17 cellular contexts compared by ENCODE assay signal in genomic region chrX:12383196-12383595, GRCh38.
DNase-seq lines count a peak whose midpoint lies in the region; ATAC-seq, FAIRE-seq and TF ChIP-seq lines count a peak whose summit lies in the region.
"Had no signal": no experiment of that assay in that cellular context is flagged by ENCODE, and none has a peak within 500 bp of the region (broad histone marks: within the 10 kb centered on the region; RNA-seq: fewer than 3 reads in every experiment).

No MANE protein-coding gene starts in this region.

- H3K27me3 ChIP-seq in GM12878 (replicated peaks in 1 of 2; ENCODE audit: control insufficient read depth in 2 of 2, insufficient read depth in 2 of 2, low read length in 1 of 2), result peaks cover 0 to 2% of the 10 kb centered on the region in 2 experiments; a peak in 1 of 4 replicates
- no peaks in the 10 kb centered on the region for H3K27me3 ChIP-seq in mesendoderm (ENCODE audit: insufficient read depth, low read length, poor library complexity)
- H3K27me3 ChIP-seq in Karpas-422 (ENCODE audit: low read length), result no peaks in the 10 kb centered on the region
- H3K27me3 ChIP-seq: body of pancreas, neutrophil had no signal

- H3K23ac ChIP-seq in mesendoderm (ENCODE audit: low read length), result no peak overlapping the region

- H3K27ac ChIP-seq in GM12878 (ENCODE audit: control insufficient read depth, insufficient read depth) (no peak overlapping the region), mesendoderm (ENCODE audit: low read depth, low read length) (no peak overlapping the region), Karpas-422 (ENCODE audit: low read length) (no peak overlapping the region)
- H3K27ac ChIP-seq: body of pancreas, GM23248, neutrophil had no signal

- H3K79me1 ChIP-seq in mesendoderm (ENCODE audit: low read length), result no peaks in the 10 kb centered on the region

- no peak for TF ChIP-seq POLR2A in GM12878 (IDR thresholded peaks at IDR 0.05; ENCODE audit: low read depth, low read length)

- H3K9me2 ChIP-seq in Karpas-422 (replicated peaks; ENCODE audit: insufficient read depth, low read length), result no peaks in the 10 kb centered on the region

- H3K4me3 ChIP-seq in HFF-Myc (replicated peaks; ENCODE audit: low read depth, low read length) (no peak overlapping the region), GM12878 (no peak overlapping the region), mesendoderm (ENCODE audit: low read length) (no peak overlapping the region), Karpas-422 (ENCODE audit: low read length) (no peak overlapping the region)
- H3K4me3 ChIP-seq: body of pancreas, GM23248 had no signal

- no peak overlapping the region for H3K18ac ChIP-seq in mesendoderm (ENCODE audit: low read length)

- no peaks in the 10 kb centered on the region for H3K79me2 ChIP-seq in GM12878 (ENCODE audit: control insufficient read depth, insufficient read depth, low read length)
- H3K79me2 ChIP-seq in mesendoderm (ENCODE audit: control insufficient read depth, insufficient read depth, low read length), result no peaks in the 10 kb centered on the region
- no peaks in the 10 kb centered on the region for H3K79me2 ChIP-seq in Karpas-422 (ENCODE audit: low read length)

- no peak overlapping the region for H3K4me2 ChIP-seq in GM12878 (ENCODE audit: control insufficient read depth, insufficient read depth)
- H3K4me2 ChIP-seq in mesendoderm (ENCODE audit: low read length), result no peak overlapping the region
- no peak overlapping the region for H3K4me2 ChIP-seq in Karpas-422 (ENCODE audit: low read depth, low read length, poor library complexity, severe bottlenecking)

- 45% methylated on average over 2 of the region's 2 CpGs for WGBS in GM12878 (ENCODE audit: insufficient coverage, insufficient replicate concordance, low lambda C conversion rate, missing lambda C conversion rate)
- no CpG with 5 or more reads among the region's 2 CpGs for WGBS in mesendoderm (ENCODE audit: extremely low coverage, insufficient coverage, low lambda C conversion rate)

- no peak overlapping the region for H3K4ac ChIP-seq in mesendoderm (ENCODE audit: low read depth, low read length)

- in situ Hi-C loops in GM12878 (cut with MboI), result no loop called here

- no peaks in the 10 kb centered on the region for H3K9me3 ChIP-seq in GM12878 (replicated peaks; ENCODE audit: control insufficient read depth, insufficient read depth, low read length)
- no peaks in the 10 kb centered on the region for H3K9me3 ChIP-seq in Karpas-422 (ENCODE audit: low read length)
- H3K9me3 ChIP-seq: body of pancreas, neutrophil had no signal

- H4K20me1 ChIP-seq in GM12878 (ENCODE audit: control insufficient read depth, insufficient read depth) (no peaks in the 10 kb centered on the region), Karpas-422 (ENCODE audit: insufficient read depth, low read depth, low read length) (no peaks in the 10 kb centered on the region)

- SMC1A ChIA-PET in GM12878 (lab: Charles Lee; ENCODE audit: uncharacterized antibody, unreplicated experiment), result no interaction called here

- H2BK15ac ChIP-seq in mesendoderm (replicated peaks; ENCODE audit: low read depth), result no peak overlapping the region

- H3K56ac ChIP-seq in mesendoderm (ENCODE audit: low read length), result no peak overlapping the region

- no peak overlapping the region for H4K8ac ChIP-seq in mesendoderm (ENCODE audit: low read depth, low read length)

- CTCF ChIA-PET in GM12878 (lab: Yijun Ruan, JAX), result no interaction called here

- POLR2A ChIA-PET in GM12878 (lab: Charles Lee), result no interaction called here

- H3K9ac ChIP-seq in GM12878 (ENCODE audit: control insufficient read depth, insufficient read depth, low read length) (no peak overlapping the region), mesendoderm (ENCODE audit: low read length) (no peak overlapping the region), Karpas-422 (ENCODE audit: low read length) (no peak overlapping the region)
- H3K9ac ChIP-seq: GM23248 had no signal

- BruUV-seq in GM12878 (replicated peaks; lab: Mats Ljungman, UMichigan), result no TSS peak

- RAD21 ChIA-PET in GM12878 (lab: Charles Lee; ENCODE audit: unreplicated experiment), result no interaction called here

- no peak overlapping the region for H2BK5ac ChIP-seq in mesendoderm (ENCODE audit: low read length)

- no peak for TF ChIP-seq RAD21 in GM12878 (IDR thresholded peaks at IDR 0.05; ENCODE audit: insufficient read depth, low read depth, low read length)

- intact Hi-C loops in GM12878 (cut with micrococcal nuclease; ENCODE audit: unreplicated experiment), result no loop called here

- no peak overlapping the region for H2AK5ac ChIP-seq in mesendoderm (ENCODE audit: low read length)

- H4K5ac ChIP-seq in mesendoderm (ENCODE audit: low read length), result no peak overlapping the region

- no peak overlapping the region for H2BK120ac ChIP-seq in mesendoderm (ENCODE audit: low read depth, low read length)

- TF ChIP-seq CTCF in HFF-Myc (IDR thresholded peaks at IDR 0.05; ENCODE audit: low read depth, low read length, missing control alignments) (peak; percentile 16), GM12878 (IDR thresholded peaks at IDR 0.05 in 2 of 3, conservative IDR thresholded peaks at IDR 0.05 in 1 of 3; ENCODE audit: control insufficient read depth in 2 of 3, extremely low read depth in 1 of 3, insufficient read depth in 1 of 3, low read depth in 3 of 3, low read length in 3 of 3) (peak; percentile 13 to 45 (median 40); a peak in 5 of 6 replicates)

- no peak overlapping the region for H2AFZ ChIP-seq in GM12878 (ENCODE audit: control insufficient read depth, low read depth, low read length)
- no peak overlapping the region for H2AFZ ChIP-seq in Karpas-422 (ENCODE audit: low read length)
- H2AFZ ChIP-seq: GM23248 had no signal

- DNase-seq in COLO829 (ENCODE audit: low spot score) (peak; percentile 9), HFF-Myc (ENCODE audit: extremely low read depth, low read depth) (no peak), GM12878 (ENCODE audit: low read depth, low spot score) (no peak), mesendoderm (peak; percentile 19), AG20443 (ENCODE audit: low spot score) (no peak), activated T-cell treated with anti-CD3 and anti-CD28 coated beads for 4 hours (no peak), Karpas-422 (no peak)
- DNase-seq: activated gamma-delta T cell; body of pancreas; CD8-positive, alpha-beta memory T cell; GM23248; hippocampal formation; NCI-H1092; NCI-H226; RPMI8226 had no signal

- no peaks in the 10 kb centered on the region for H3K4me1 ChIP-seq in GM12878 (ENCODE audit: control insufficient read depth, insufficient read depth, low read length)
- no peaks in the 10 kb centered on the region for H3K4me1 ChIP-seq in mesendoderm (ENCODE audit: control insufficient read depth, low read depth, low read length)
- no peaks in the 10 kb centered on the region for H3K4me1 ChIP-seq in Karpas-422 (ENCODE audit: low read length)
- H3K4me1 ChIP-seq: body of pancreas had no signal

- TF ChIP-seq EP300 in GM12878 (IDR thresholded peaks at IDR 0.05; ENCODE audit: borderline replicate concordance in 1 of 2, control insufficient read depth in 1 of 2, low read depth in 2 of 2, low read length in 2 of 2), result no peak

- peak; percentile 45; the same call in 1 of the 3 replicates for ATAC-seq in GM12878
- ATAC-seq in GM18909 (IDR thresholded peaks at IDR 0.05; ENCODE audit: poor library complexity, unreplicated experiment), result no peak
- ATAC-seq: body of pancreas had no signal

- no peaks in the 10 kb centered on the region for H3K36me3 ChIP-seq in GM12878 (ENCODE audit: control insufficient read depth in 2 of 2, insufficient read depth in 2 of 2, low read length in 1 of 2)
- H3K36me3 ChIP-seq in mesendoderm (ENCODE audit: control insufficient read depth, insufficient read depth, low read length), result no peaks in the 10 kb centered on the region
- no peaks in the 10 kb centered on the region for H3K36me3 ChIP-seq in Karpas-422 (ENCODE audit: insufficient read depth, low read length)
- H3K36me3 ChIP-seq: neutrophil had no signal

- no peak for FAIRE-seq in GM12878 (lab: Jason Lieb, UNC)

TF ChIP-seq in GM12878, 131 proteins besides CTCF, POLR2A, EP300 and RAD21 (continues in another document):
- TF ChIP-seq JUNB (IDR thresholded peaks at IDR 0.05) (no peak), POLR2AphosphoS5 (IDR thresholded peaks at IDR 0.05; ENCODE audit: low read length) (no peak), PRDM15 (CRISPR knock-in tag; IDR thresholded peaks at IDR 0.05) (no peak), MYC (IDR thresholded peaks at IDR 0.05; ENCODE audit: insufficient read depth, insufficient read length, insufficient replicate concordance, low read length, severe bottlenecking) (no peak), CEBPB (IDR thresholded peaks at IDR 0.05; ENCODE audit: borderline replicate concordance in 1 of 2, low read depth in 2 of 2, low read length in 2 of 2) (no peak)

Comparison
In these comparisons a context has a peak if more than half of its experiments do, and no peak if none do; other contexts are left out.
1. DNase-seq: peak in COLO829 (single experiment) and mesendoderm (single experiment); none in HFF-Myc (single experiment), GM12878 (single experiment), AG20443 (single experiment), activated T-cell treated with anti-CD3 and anti-CD28 coated beads for 4 hours (single experiment) and Karpas-422 (single experiment).